ENCODE assay signal across 1 cellular context in the genomic region with DNA sequence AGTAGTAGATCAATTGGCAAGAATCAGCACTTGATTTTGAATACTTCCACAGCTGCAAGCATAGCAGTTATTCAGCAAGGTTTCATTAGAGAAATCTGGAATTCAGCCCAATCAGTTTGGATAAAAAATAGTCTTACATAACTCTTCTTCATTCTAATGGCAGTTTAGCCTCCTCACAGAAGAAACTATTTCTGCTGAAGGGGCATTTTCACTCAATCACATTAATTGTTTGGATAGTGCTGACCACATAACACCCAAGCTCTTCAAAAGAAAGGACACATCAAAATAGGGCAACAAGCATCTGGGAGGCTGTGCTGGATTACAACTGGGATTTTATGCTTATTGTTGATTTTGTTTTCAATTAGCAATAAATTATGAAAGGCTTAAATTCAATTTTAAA.
TF ChIP-seq lines count a peak whose summit lies in the region.

No MANE protein-coding gene starts in this region.

TF ChIP-seq in HepG2, 621 proteins besides CTCF, POLR2A, EP300 and RAD21 (continued from another document):
- TF ChIP-seq MAFK (conservative IDR thresholded peaks at IDR 0.05 in 1 of 2, IDR thresholded peaks at IDR 0.05 in 1 of 2; ENCODE audit: low read length in 2 of 2), result peak; percentile 68 to 77
- TF ChIP-seq MAFF (IDR thresholded peaks at IDR 0.05; ENCODE audit: low read depth, low read length), result peak; percentile 67
